In genomic region chr9:27117489-27118135, GRCh38 we compare ENCODE assay signal across 9 cellular contexts. TPM values are rescaled to one million over a fixed set of nuclear protein-coding genes. Genes with fewer than 3 reads are reported as not detected.
DNase-seq lines count a peak whose midpoint lies in the region; ATAC-seq and TF ChIP-seq lines count a peak whose summit lies in the region.
"Had no signal": no experiment of that assay in that cellular context is flagged by ENCODE, and none has a peak within 500 bp of the region (broad histone marks: within the 10 kb centered on the region; RNA-seq: fewer than 3 reads in every experiment).

No MANE protein-coding gene starts in this region.

- no peak overlapping the region for H3K4me3 ChIP-seq in neural progenitor cell

- H3K79me2 ChIP-seq in neural progenitor cell (ENCODE audit: low read depth): no peaks in the 10 kb centered on the region

- no peak for ATAC-seq in activated CD4-positive, alpha-beta T cell treated with anti-CD3 and anti-CD28 coated beads for 36 hours

- POLR2A ChIA-PET in activated CD4-positive, alpha-beta T cell treated with anti-CD3 and anti-CD28 coated beads for 36 hours (lab: Charles Lee): no interaction called here

- H3K4me1 Mint-ChIP-seq in neural progenitor cell: peaks cover 2% of the 10 kb centered on the region
- H3K4me1 Mint-ChIP-seq in activated CD4-positive, alpha-beta T cell treated with anti-CD3 and anti-CD28 coated beads for 36 hours: no peaks in the 10 kb centered on the region
- H3K4me1 Mint-ChIP-seq: CD8-positive, alpha-beta memory T cell had no signal

- H3F3A ChIP-seq in neural progenitor cell (ENCODE audit: low read depth): no peaks in the 10 kb centered on the region

- peaks cover 2% of the 10 kb centered on the region for H3K9me3 Mint-ChIP-seq in neural progenitor cell
- H3K9me3 Mint-ChIP-seq in activated CD4-positive, alpha-beta T cell treated with anti-CD3 and anti-CD28 coated beads for 36 hours (ENCODE audit: low read depth): no peaks in the 10 kb centered on the region

- H3K9ac ChIP-seq in neural progenitor cell: no peak overlapping the region

- H3K27me3 Mint-ChIP-seq in neural progenitor cell (ENCODE audit: insufficient read depth, low read depth): peaks cover 2% of the 10 kb centered on the region
- H3K27me3 Mint-ChIP-seq in activated CD4-positive, alpha-beta T cell treated with anti-CD3 and anti-CD28 coated beads for 36 hours: peaks cover 4% of the 10 kb centered on the region

- H3K36me3 Mint-ChIP-seq in neural progenitor cell: no peaks in the 10 kb centered on the region
- no peaks in the 10 kb centered on the region for H3K36me3 Mint-ChIP-seq in activated CD4-positive, alpha-beta T cell treated with anti-CD3 and anti-CD28 coated beads for 36 hours (ENCODE audit: low read depth)
- H3K36me3 Mint-ChIP-seq: CD8-positive, alpha-beta memory T cell had no signal

- TF ChIP-seq CTCF in neural progenitor cell (IDR thresholded peaks at IDR 0.05): no peak

- no peak overlapping the region for H3K27ac ChIP-seq in neural progenitor cell
- no peak overlapping the region for H3K27ac ChIP-seq in caudate nucleus (ENCODE audit: low read depth, low read length)

- H3K9me3 ChIP-seq in neural progenitor cell (ENCODE audit: low read depth): no peaks in the 10 kb centered on the region

- no peak overlapping the region for H3K4me3 Mint-ChIP-seq in neural progenitor cell
- H3K4me3 Mint-ChIP-seq in activated CD4-positive, alpha-beta T cell treated with anti-CD3 and anti-CD28 coated beads for 36 hours: no peak overlapping the region
- H3K4me3 Mint-ChIP-seq: CD8-positive, alpha-beta memory T cell had no signal

- CTCF ChIA-PET in activated CD4-positive, alpha-beta T cell treated with anti-CD3 and anti-CD28 coated beads for 36 hours (lab: Charles Lee): no interaction called here

- DNase-seq in DMS153 (lab: John Stamatoyannopoulos, UW) (peak; percentile 89), NCI-H748 treated with DMSO at 0.1 percent for 48 hours (lab: John Stamatoyannopoulos, UW) (peak; percentile 76), fibroblast of gingiva (ENCODE audit: low read depth) (peak; percentile 8), neural progenitor cell (ENCODE audit: low spot score) (no peak), caudate nucleus (lab: John Stamatoyannopoulos, UW) (no peak), MV-4-11 (lab: John Stamatoyannopoulos, UW) (no peak)
- no peak for DNase-seq in activated CD4-positive, alpha-beta T cell treated with anti-CD3 and anti-CD28 coated beads for 36 hours
- DNase-seq in NK-92 treated with Interleukin-12 subunit alpha and Interleukin-12 subunit beta, amount 100 ng/mL, for 24 hours (lab: John Stamatoyannopoulos, UW): no peak
- DNase-seq: CD8-positive, alpha-beta memory T cell had no signal

- H3K4me2 ChIP-seq in neural progenitor cell: no peak overlapping the region

- no peaks in the 10 kb centered on the region for H3K27me3 ChIP-seq in neural progenitor cell

- peak overlapping the region; percentile 35 for H3K27ac Mint-ChIP-seq in neural progenitor cell
- no peak overlapping the region for H3K27ac Mint-ChIP-seq in activated CD4-positive, alpha-beta T cell treated with anti-CD3 and anti-CD28 coated beads for 36 hours
- H3K27ac Mint-ChIP-seq: CD8-positive, alpha-beta memory T cell had no signal

- H3K36me3 ChIP-seq in neural progenitor cell: no peaks in the 10 kb centered on the region

- no peaks in the 10 kb centered on the region for H4K20me1 ChIP-seq in neural progenitor cell (ENCODE audit: low read depth)

- no peak overlapping the region for H2AFZ ChIP-seq in neural progenitor cell (replicated peaks)

- H3K4me1 ChIP-seq in neural progenitor cell: peaks cover 5% of the 10 kb centered on the region

- intact Hi-C loops in activated CD4-positive, alpha-beta T cell treated with anti-CD3 and anti-CD28 coated beads for 36 hours (cut with DNase I, micrococcal nuclease): no loop called here

RNA-seq across cellular contexts. Expression of gene TEK, which starts 8.6 kb away (rescaled TPM):
- 12.3 and 14.6 TPM in 2 replicates for total RNA-seq in neural progenitor cell (ENCODE audit: low replicate concordance)
- total RNA-seq in activated CD4-positive, alpha-beta T cell treated with anti-CD3 and anti-CD28 coated beads for 36 hours: not detected
- total RNA-seq: CD8-positive, alpha-beta memory T cell had no signal

Comparison
In these comparisons a context has a peak if more than half of its experiments do, and no peak if none do; other contexts are left out.
1. DNase-seq: peak in DMS153 (single experiment), NCI-H748 treated with DMSO at 0.1 percent for 48 hours (single experiment) and fibroblast of gingiva (single experiment); none in neural progenitor cell (single experiment), caudate nucleus (0 of 61), activated CD4-positive, alpha-beta T cell treated with anti-CD3 and anti-CD28 coated beads for 36 hours (single experiment), NK-92 treated with Interleukin-12 subunit alpha and Interleukin-12 subunit beta, amount 100 ng/mL, for 24 hours (single experiment) and MV-4-11 (single experiment).
2. RNA of gene TEK, which starts 8.6 kb away (total RNA-seq): 12.3 to 14.6 TPM in neural progenitor cell; not detected in activated CD4-positive, alpha-beta T cell treated with anti-CD3 and anti-CD28 coated beads for 36 hours; every median in the first group is over 10 times any median in the second.